14 cellular contexts compared by ENCODE assay signal in genomic region chr13:74206061-74206561, GRCh38.
DNase-seq lines count a peak whose midpoint lies in the region; TF ChIP-seq lines count a peak whose summit lies in the region.
"Had no signal": no experiment of that assay in that cellular context is flagged by ENCODE, and none has a peak within 500 bp of the region (broad histone marks: within the 10 kb centered on the region; RNA-seq: fewer than 3 reads in every experiment).

No MANE protein-coding gene starts in this region.

- peaks cover 3 to 9% (median 8%) of the 10 kb centered on the region in 4 donors for H3K4me1 Mint-ChIP-seq in CD4-positive, alpha-beta memory T cell
- H3K4me1 Mint-ChIP-seq in endothelial cell (ENCODE audit: unreplicated experiment): no peaks in the 10 kb centered on the region

- no peak overlapping the region for H3K4me3 Mint-ChIP-seq in CD4-positive, alpha-beta memory T cell
- H3K4me3 Mint-ChIP-seq in endothelial cell (ENCODE audit: unreplicated experiment): no peak overlapping the region

- peak; percentile 70 for DNase-seq in ELR (ENCODE audit: low read depth)
- DNase-seq in SK-N-SH: no peak
- DNase-seq in fibroblast of lung (ENCODE audit: low read depth in 2 of 2): peak; percentile 70 to 96
- DNase-seq in renal cortical epithelial cell (ENCODE audit: low read depth): peak; percentile 90
- no peak for DNase-seq in CD4-positive, alpha-beta memory T cell
- DNase-seq in stimulated activated CD4-positive, alpha-beta T cell treated with anti-CD3 and anti-CD28 coated beads, Interleukin-4, amount 100 ng/mL, for 4 hours: no peak
- DNase-seq in endothelial cell (ENCODE audit: low spot score): no peak
- no peak for DNase-seq in inferior parietal cortex (ENCODE audit: extremely low spot score)
- DNase-seq: amygdala; effector memory CD4-positive, alpha-beta T cell; NCI-H1417; NCI-H526; substantia nigra had no signal

- H3K27me3 ChIP-seq in SK-N-SH (ENCODE audit: insufficient read depth): no peaks in the 10 kb centered on the region
- H3K27me3 ChIP-seq in fibroblast of lung (ENCODE audit: control insufficient read depth, insufficient read depth, low read length): no peaks in the 10 kb centered on the region
- H3K27me3 ChIP-seq in CD4-positive, alpha-beta memory T cell (ENCODE audit: insufficient read depth, low read length): no peaks in the 10 kb centered on the region

- H3K36me3 Mint-ChIP-seq in CD4-positive, alpha-beta memory T cell: no peaks in the 10 kb centered on the region
- no peaks in the 10 kb centered on the region for H3K36me3 Mint-ChIP-seq in endothelial cell (ENCODE audit: low read depth, unreplicated experiment)

- H3K4me2 ChIP-seq in SK-N-SH (no peak overlapping the region; the same call in 1 of the 2 replicates), fibroblast of lung (ENCODE audit: extremely low read depth, insufficient read depth, low read length) (no peak overlapping the region)

- CTCF ChIA-PET in SK-N-SH (lab: Yijun Ruan, JAX): no interaction called here
- CTCF ChIA-PET in CD4-positive, alpha-beta memory T cell (lab: Charles Lee; ENCODE audit: partially characterized antibody): no interaction called here

- H3K9me3 Mint-ChIP-seq in CD4-positive, alpha-beta memory T cell: peaks cover 0 to 5% (median 0%) of the 10 kb centered on the region in 8 donors
- no peaks in the 10 kb centered on the region for H3K9me3 Mint-ChIP-seq in endothelial cell (ENCODE audit: unreplicated experiment)

- H3F3A ChIP-seq in SK-N-SH (replicated peaks; ENCODE audit: insufficient read depth): peaks cover 25% of the 10 kb centered on the region

- intact Hi-C loops in CD4-positive, alpha-beta memory T cell (cut with micrococcal nuclease): no loop called here

- POLR2A ChIA-PET in SK-N-SH (lab: Yijun Ruan, JAX): no interaction called here
- POLR2A ChIA-PET in CD4-positive, alpha-beta memory T cell (lab: Charles Lee; ENCODE audit: partially characterized antibody): no interaction called here

- H3K36me3 ChIP-seq in SK-N-SH (replicated peaks in 1 of 2; ENCODE audit: control insufficient read depth in 1 of 2, insufficient read depth in 2 of 2, low read length in 1 of 2) (no peaks in the 10 kb centered on the region), fibroblast of lung (ENCODE audit: control insufficient read depth, insufficient read depth, low read length) (no peaks in the 10 kb centered on the region)
- H3K36me3 ChIP-seq in CD4-positive, alpha-beta memory T cell (ENCODE audit: insufficient read depth, low read length): no peaks in the 10 kb centered on the region

- H3K9ac ChIP-seq in SK-N-SH (no peak overlapping the region; the same call in 1 of the 2 replicates), fibroblast of lung (ENCODE audit: insufficient read depth, low read length) (no peak overlapping the region)

- H3K27ac ChIP-seq in SK-N-SH (ENCODE audit: low read depth in 2 of 2, low read length in 1 of 2) (peak overlapping the region in 1 of 2 experiments; percentile 64; a peak in 2 of 4 replicates), fibroblast of lung (ENCODE audit: insufficient read depth, low read length) (no peak overlapping the region)
- no peak overlapping the region for H3K27ac ChIP-seq in CD4-positive, alpha-beta memory T cell (ENCODE audit: low read depth, low read length)
- H3K27ac ChIP-seq: VCaP had no signal

- H3K27me3 Mint-ChIP-seq in CD4-positive, alpha-beta memory T cell: no peaks in the 10 kb centered on the region
- H3K27me3 Mint-ChIP-seq in endothelial cell (ENCODE audit: unreplicated experiment): no peaks in the 10 kb centered on the region

- H3K79me2 ChIP-seq in SK-N-SH (ENCODE audit: insufficient read depth) (no peaks in the 10 kb centered on the region), fibroblast of lung (ENCODE audit: control insufficient read depth, insufficient read depth, low read length) (no peaks in the 10 kb centered on the region)

- no peak for TF ChIP-seq CTCF in SK-N-SH (IDR thresholded peaks at IDR 0.05)
- no peak for TF ChIP-seq CTCF in fibroblast of lung (conservative IDR thresholded peaks at IDR 0.05 in 1 of 2, IDR thresholded peaks at IDR 0.05 in 1 of 2; ENCODE audit: low read depth in 1 of 2, low read length in 2 of 2)
- no peak for TF ChIP-seq CTCF in endothelial cell (IDR thresholded peaks at IDR 0.05; ENCODE audit: unreplicated experiment)

- no peaks in the 10 kb centered on the region for H4K20me1 ChIP-seq in SK-N-SH (ENCODE audit: insufficient read depth)
- H4K20me1 ChIP-seq in fibroblast of lung (ENCODE audit: control insufficient read depth, extremely low read depth, insufficient read depth, low read length): no peaks in the 10 kb centered on the region

- no peak overlapping the region for H3K4me3 ChIP-seq in SK-N-SH (ENCODE audit: low read depth in 2 of 2, low read length in 1 of 2)
- H3K4me3 ChIP-seq in fibroblast of lung (replicated peaks in 1 of 4; ENCODE audit: control extremely low read depth in 1 of 4, insufficient read depth in 1 of 4, low read depth in 3 of 4, low read length in 4 of 4): no peak overlapping the region
- no peak overlapping the region for H3K4me3 ChIP-seq in CD4-positive, alpha-beta memory T cell (ENCODE audit: low read length in 2 of 2)

- H3K9me2 ChIP-seq in SK-N-SH: no peaks in the 10 kb centered on the region

- 29% methylated on average over 2 of the region's 2 CpGs for WGBS in SK-N-SH (ENCODE audit: low lambda C conversion rate)

- TF ChIP-seq EP300 in SK-N-SH (IDR thresholded peaks at IDR 0.05; ENCODE audit: borderline replicate concordance in 1 of 2, low read depth in 1 of 2, low read length in 1 of 2): no peak; a peak in 1 of 4 replicates

- no peak overlapping the region for H3K27ac Mint-ChIP-seq in CD4-positive, alpha-beta memory T cell
- H3K27ac Mint-ChIP-seq in endothelial cell (ENCODE audit: unreplicated experiment): no peak overlapping the region

- H2AFZ ChIP-seq in SK-N-SH (ENCODE audit: low read depth) (no peak overlapping the region), fibroblast of lung (ENCODE audit: low read length) (no peak overlapping the region)

- H3K9me3 ChIP-seq in SK-N-SH (no peaks in the 10 kb centered on the region), fibroblast of lung (ENCODE audit: control insufficient read depth, insufficient read depth, low read depth, low read length) (no peaks in the 10 kb centered on the region)
- no peaks in the 10 kb centered on the region for H3K9me3 ChIP-seq in CD4-positive, alpha-beta memory T cell (ENCODE audit: control insufficient read depth in 1 of 2, low read length in 2 of 2)

- no peak for TF ChIP-seq RAD21 in SK-N-SH (IDR thresholded peaks at IDR 0.05; ENCODE audit: low read length)

- peaks cover 6 to 24% of the 10 kb centered on the region in 2 experiments for H3K4me1 ChIP-seq in SK-N-SH (ENCODE audit: control insufficient read depth in 1 of 2, insufficient read depth in 2 of 2, low read depth in 1 of 2, low read length in 1 of 2)
- H3K4me1 ChIP-seq in fibroblast of lung (ENCODE audit: control insufficient read depth, extremely low read depth, insufficient read depth, low read length): peaks cover 4% of the 10 kb centered on the region
- no peaks in the 10 kb centered on the region for H3K4me1 ChIP-seq in CD4-positive, alpha-beta memory T cell (ENCODE audit: insufficient read depth, low read length)

TF ChIP-seq in SK-N-SH, 30 proteins besides CTCF, POLR2A, EP300 and RAD21 (continues in another document):
- no peak for TF ChIP-seq MAX (IDR thresholded peaks at IDR 0.05; ENCODE audit: low read depth)
- TF ChIP-seq FOXJ3 (CRISPR knock-in tag; IDR thresholded peaks at IDR 0.05): no peak
- peak; percentile 74 for TF ChIP-seq PBX3 (IDR thresholded peaks at IDR 0.05)
- TF ChIP-seq GABPA (IDR thresholded peaks at IDR 0.05; ENCODE audit: low read depth): no peak
- TF ChIP-seq MEF2A (IDR thresholded peaks at IDR 0.05; ENCODE audit: borderline replicate concordance, low read depth): no peak
- no peak for TF ChIP-seq YY1 (IDR thresholded peaks at IDR 0.05; ENCODE audit: low read depth)
- TF ChIP-seq USF2 (IDR thresholded peaks at IDR 0.05; ENCODE audit: borderline replicate concordance, low read depth, low read length): no peak
- TF ChIP-seq SIN3A (IDR thresholded peaks at IDR 0.05; ENCODE audit: borderline replicate concordance, low read depth, low read length): no peak
- no peak for TF ChIP-seq SMC3 (IDR thresholded peaks at IDR 0.05; ENCODE audit: low read depth, low read length)
- no peak for TF ChIP-seq CHD2 (IDR thresholded peaks at IDR 0.05; ENCODE audit: low read length, partially characterized antibody)
- TF ChIP-seq MXI1 (IDR thresholded peaks at IDR 0.05; ENCODE audit: low read depth, low read length): no peak
- TF ChIP-seq JUND (IDR thresholded peaks at IDR 0.05): no peak; the same call in none of the 2 replicates
- TF ChIP-seq RCOR1 (IDR thresholded peaks at IDR 0.05; ENCODE audit: low read length): no peak
- no peak for TF ChIP-seq NRF1 (IDR thresholded peaks at IDR 0.05; ENCODE audit: low read depth, low read length)
- peak; percentile 39; the same call in 1 of the 2 replicates for TF ChIP-seq RXRA (IDR thresholded peaks at IDR 0.05; ENCODE audit: borderline replicate concordance, low read depth)

Comparison
In these comparisons a context has a peak if more than half of its experiments do, and no peak if none do; other contexts are left out.
1. DNase-seq: peak in ELR (single experiment), fibroblast of lung (2 of 2) and renal cortical epithelial cell (single experiment); none in SK-N-SH (single experiment), CD4-positive, alpha-beta memory T cell (0 of 5), stimulated activated CD4-positive, alpha-beta T cell treated with anti-CD3 and anti-CD28 coated beads, Interleukin-4, amount 100 ng/mL, for 4 hours (0 of 2), endothelial cell (single experiment) and inferior parietal cortex (single experiment).